Comparison of ENCODE assay signal across 1 cellular context in genomic region chr16:17590711-17591654, GRCh38.
TF ChIP-seq lines count a peak whose summit lies in the region.

No MANE protein-coding gene starts in this region.

TF ChIP-seq in K562, 482 proteins besides CTCF, POLR2A, EP300 and RAD21 (continued from another document and continues in another):
- TF ChIP-seq SFPQ (IDR thresholded peaks at IDR 0.05; ENCODE audit: low read depth, low read length) (no peak), SLC30A9 (CRISPR knock-in tag; IDR thresholded peaks at IDR 0.05) (no peak), ZKSCAN3 (CRISPR knock-in tag; IDR thresholded peaks at IDR 0.05) (peak; percentile 60; the same call in 1 of the 2 replicates), TCF15 (CRISPR knock-in tag; IDR thresholded peaks at IDR 0.05) (no peak; the same call in 1 of the 2 replicates), IFI16 (CRISPR knock-in tag; IDR thresholded peaks at IDR 0.05) (no peak), SP1 (CRISPR knock-in tag; IDR thresholded peaks at IDR 0.05) (no peak), SRF (CRISPR knock-in tag; IDR thresholded peaks at IDR 0.05) (no peak; a peak in 1 of 4 replicates), CREB3L1 (IDR thresholded peaks at IDR 0.05; ENCODE audit: borderline replicate concordance, low read depth) (no peak), ETV6 (IDR thresholded peaks at IDR 0.05; ENCODE audit: borderline replicate concordance in 1 of 2, low read depth in 2 of 2, low read length in 1 of 2) (no peak), ETV6 (CRISPR knock-in tag; IDR thresholded peaks at IDR 0.05; ENCODE audit: borderline replicate concordance) (no peak), TBP (optimal IDR thresholded peaks at IDR 0.05; ENCODE audit: low read depth, low read length) (no peak), THRB (CRISPR knock-in tag; conservative IDR thresholded peaks at IDR 0.05) (peak; percentile 86; the same call in 1 of the 2 replicates), ATF7 (IDR thresholded peaks at IDR 0.05) (peak; percentile 60; the same call in 1 of the 2 replicates), HDAC2 (IDR thresholded peaks at IDR 0.05) (no peak), ID3 (CRISPR knock-in tag; IDR thresholded peaks at IDR 0.05) (peak; percentile 76; the same call in 1 of the 2 replicates), ID3 (tag; IDR thresholded peaks at IDR 0.05) (0 out of 2 replicates have a peak, but pooled peaks have one; percentile 33), ZSCAN32 (CRISPR knock-in tag; IDR thresholded peaks at IDR 0.05) (peak; percentile 74), SIRT6 (IDR thresholded peaks at IDR 0.05; ENCODE audit: low read depth, low read length) (no peak), FOS (IDR thresholded peaks at IDR 0.05; ENCODE audit: extremely low read depth, insufficient read length) (no peak), ZNF143 (CRISPR knock-in tag; IDR thresholded peaks at IDR 0.05) (no peak), ATF1 (CRISPR knock-in tag; IDR thresholded peaks at IDR 0.05) (no peak), ATF1 (tag; IDR thresholded peaks at IDR 0.05) (peak; percentile 87), ZNF134 (CRISPR knock-in tag; conservative IDR thresholded peaks at IDR 0.05) (peak; percentile 86), HMGN3 (IDR thresholded peaks at IDR 0.05; ENCODE audit: borderline replicate concordance, extremely low read depth, insufficient read length, low read depth, low read length) (no peak), ZNF507 (tag; conservative IDR thresholded peaks at IDR 0.05) (no peak), ZSCAN29 (IDR thresholded peaks at IDR 0.05) (no peak), ZNF3 (CRISPR knock-in tag; IDR thresholded peaks at IDR 0.05) (0 out of 2 replicates have a peak, but pooled peaks have one; percentile 24), CTBP1 (IDR thresholded peaks at IDR 0.05; ENCODE audit: borderline replicate concordance) (0 out of 2 replicates have a peak, but pooled peaks have one; percentile 44), ARID2 (IDR thresholded peaks at IDR 0.05) (no peak), DPF2 (IDR thresholded peaks at IDR 0.05) (no peak), POU5F1 (IDR thresholded peaks at IDR 0.05; ENCODE audit: borderline replicate concordance, low read depth, low read length, partially characterized antibody) (no peak), SREBF2 (CRISPR knock-in tag; IDR thresholded peaks at IDR 0.05) (no peak), RFX5 (IDR thresholded peaks at IDR 0.05; ENCODE audit: low read depth, low read length) (no peak), MAZ (CRISPR knock-in tag; conservative IDR thresholded peaks at IDR 0.05 in 1 of 2, IDR thresholded peaks at IDR 0.05 in 1 of 2) (peak in 1 of 2 experiments; percentile 94; a peak in 2 of 4 replicates), TBL1XR1 (IDR thresholded peaks at IDR 0.05; ENCODE audit: low read length in 2 of 2) (no peak), HNRNPH1 (optimal IDR thresholded peaks at IDR 0.05; ENCODE audit: low read depth, low read length) (no peak)
- TF ChIP-seq, protein P1, sequence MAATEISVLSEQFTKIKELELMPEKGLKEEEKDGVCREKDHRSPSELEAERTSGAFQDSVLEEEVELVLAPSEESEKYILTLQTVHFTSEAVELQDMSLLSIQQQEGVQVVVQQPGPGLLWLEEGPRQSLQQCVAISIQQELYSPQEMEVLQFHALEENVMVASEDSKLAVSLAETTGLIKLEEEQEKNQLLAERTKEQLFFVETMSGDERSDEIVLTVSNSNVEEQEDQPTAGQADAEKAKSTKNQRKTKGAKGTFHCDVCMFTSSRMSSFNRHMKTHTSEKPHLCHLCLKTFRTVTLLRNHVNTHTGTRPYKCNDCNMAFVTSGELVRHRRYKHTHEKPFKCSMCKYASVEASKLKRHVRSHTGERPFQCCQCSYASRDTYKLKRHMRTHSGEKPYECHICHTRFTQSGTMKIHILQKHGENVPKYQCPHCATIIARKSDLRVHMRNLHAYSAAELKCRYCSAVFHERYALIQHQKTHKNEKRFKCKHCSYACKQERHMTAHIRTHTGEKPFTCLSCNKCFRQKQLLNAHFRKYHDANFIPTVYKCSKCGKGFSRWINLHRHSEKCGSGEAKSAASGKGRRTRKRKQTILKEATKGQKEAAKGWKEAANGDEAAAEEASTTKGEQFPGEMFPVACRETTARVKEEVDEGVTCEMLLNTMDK (IDR thresholded peaks at IDR 0.05; ENCODE audit: borderline replicate concordance, insufficient read depth, low read depth, low read length, poor library complexity, severe bottlenecking), result no peak
- TF ChIP-seq, protein P2, sequence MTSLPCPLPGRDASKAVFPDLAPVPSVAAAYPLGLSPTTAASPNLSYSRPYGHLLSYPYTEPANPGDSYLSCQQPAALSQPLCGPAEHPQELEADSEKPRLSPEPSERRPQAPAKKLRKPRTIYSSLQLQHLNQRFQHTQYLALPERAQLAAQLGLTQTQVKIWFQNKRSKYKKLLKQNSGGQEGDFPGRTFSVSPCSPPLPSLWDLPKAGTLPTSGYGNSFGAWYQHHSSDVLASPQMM (CRISPR knock-in tag; IDR thresholded peaks at IDR 0.05), result no peak
- TF ChIP-seq, protein P3, sequence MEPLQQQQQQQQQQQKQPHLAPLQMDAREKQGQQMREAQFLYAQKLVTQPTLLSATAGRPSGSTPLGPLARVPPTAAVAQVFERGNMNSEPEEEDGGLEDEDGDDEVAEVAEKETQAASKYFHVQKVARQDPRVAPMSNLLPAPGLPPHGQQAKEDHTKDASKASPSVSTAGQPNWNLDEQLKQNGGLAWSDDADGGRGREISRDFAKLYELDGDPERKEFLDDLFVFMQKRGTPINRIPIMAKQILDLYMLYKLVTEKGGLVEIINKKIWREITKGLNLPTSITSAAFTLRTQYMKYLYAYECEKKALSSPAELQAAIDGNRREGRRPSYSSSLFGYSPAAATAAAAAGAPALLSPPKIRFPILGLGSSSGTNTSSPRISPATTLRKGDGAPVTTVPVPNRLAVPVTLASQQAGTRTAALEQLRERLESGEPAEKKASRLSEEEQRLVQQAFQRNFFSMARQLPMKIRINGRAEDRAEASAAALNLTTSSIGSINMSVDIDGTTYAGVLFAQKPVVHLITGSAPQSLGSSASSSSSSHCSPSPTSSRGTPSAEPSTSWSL (CRISPR knock-in tag; IDR thresholded peaks at IDR 0.05; ENCODE audit: borderline replicate concordance), result 0 out of 2 replicates have a peak, but pooled peaks have one; percentile 78
- TF ChIP-seq, protein P4, sequence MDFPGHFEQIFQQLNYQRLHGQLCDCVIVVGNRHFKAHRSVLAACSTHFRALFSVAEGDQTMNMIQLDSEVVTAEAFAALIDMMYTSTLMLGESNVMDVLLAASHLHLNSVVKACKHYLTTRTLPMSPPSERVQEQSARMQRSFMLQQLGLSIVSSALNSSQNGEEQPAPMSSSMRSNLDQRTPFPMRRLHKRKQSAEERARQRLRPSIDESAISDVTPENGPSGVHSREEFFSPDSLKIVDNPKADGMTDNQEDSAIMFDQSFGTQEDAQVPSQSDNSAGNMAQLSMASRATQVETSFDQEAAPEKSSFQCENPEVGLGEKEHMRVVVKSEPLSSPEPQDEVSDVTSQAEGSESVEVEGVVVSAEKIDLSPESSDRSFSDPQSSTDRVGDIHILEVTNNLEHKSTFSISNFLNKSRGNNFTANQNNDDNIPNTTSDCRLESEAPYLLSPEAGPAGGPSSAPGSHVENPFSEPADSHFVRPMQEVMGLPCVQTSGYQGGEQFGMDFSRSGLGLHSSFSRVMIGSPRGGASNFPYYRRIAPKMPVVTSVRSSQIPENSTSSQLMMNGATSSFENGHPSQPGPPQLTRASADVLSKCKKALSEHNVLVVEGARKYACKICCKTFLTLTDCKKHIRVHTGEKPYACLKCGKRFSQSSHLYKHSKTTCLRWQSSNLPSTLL (IDR thresholded peaks at IDR 0.05), result no peak
- TF ChIP-seq, protein P5, sequence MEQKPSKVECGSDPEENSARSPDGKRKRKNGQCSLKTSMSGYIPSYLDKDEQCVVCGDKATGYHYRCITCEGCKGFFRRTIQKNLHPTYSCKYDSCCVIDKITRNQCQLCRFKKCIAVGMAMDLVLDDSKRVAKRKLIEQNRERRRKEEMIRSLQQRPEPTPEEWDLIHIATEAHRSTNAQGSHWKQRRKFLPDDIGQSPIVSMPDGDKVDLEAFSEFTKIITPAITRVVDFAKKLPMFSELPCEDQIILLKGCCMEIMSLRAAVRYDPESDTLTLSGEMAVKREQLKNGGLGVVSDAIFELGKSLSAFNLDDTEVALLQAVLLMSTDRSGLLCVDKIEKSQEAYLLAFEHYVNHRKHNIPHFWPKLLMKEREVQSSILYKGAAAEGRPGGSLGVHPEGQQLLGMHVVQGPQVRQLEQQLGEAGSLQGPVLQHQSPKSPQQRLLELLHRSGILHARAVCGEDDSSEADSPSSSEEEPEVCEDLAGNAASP (IDR thresholded peaks at IDR 0.05), result no peak
- TF ChIP-seq, protein P6, sequence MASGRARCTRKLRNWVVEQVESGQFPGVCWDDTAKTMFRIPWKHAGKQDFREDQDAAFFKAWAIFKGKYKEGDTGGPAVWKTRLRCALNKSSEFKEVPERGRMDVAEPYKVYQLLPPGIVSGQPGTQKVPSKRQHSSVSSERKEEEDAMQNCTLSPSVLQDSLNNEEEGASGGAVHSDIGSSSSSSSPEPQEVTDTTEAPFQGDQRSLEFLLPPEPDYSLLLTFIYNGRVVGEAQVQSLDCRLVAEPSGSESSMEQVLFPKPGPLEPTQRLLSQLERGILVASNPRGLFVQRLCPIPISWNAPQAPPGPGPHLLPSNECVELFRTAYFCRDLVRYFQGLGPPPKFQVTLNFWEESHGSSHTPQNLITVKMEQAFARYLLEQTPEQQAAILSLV (tag; IDR thresholded peaks at IDR 0.05), result peak; percentile 78
- TF ChIP-seq, protein P7, sequence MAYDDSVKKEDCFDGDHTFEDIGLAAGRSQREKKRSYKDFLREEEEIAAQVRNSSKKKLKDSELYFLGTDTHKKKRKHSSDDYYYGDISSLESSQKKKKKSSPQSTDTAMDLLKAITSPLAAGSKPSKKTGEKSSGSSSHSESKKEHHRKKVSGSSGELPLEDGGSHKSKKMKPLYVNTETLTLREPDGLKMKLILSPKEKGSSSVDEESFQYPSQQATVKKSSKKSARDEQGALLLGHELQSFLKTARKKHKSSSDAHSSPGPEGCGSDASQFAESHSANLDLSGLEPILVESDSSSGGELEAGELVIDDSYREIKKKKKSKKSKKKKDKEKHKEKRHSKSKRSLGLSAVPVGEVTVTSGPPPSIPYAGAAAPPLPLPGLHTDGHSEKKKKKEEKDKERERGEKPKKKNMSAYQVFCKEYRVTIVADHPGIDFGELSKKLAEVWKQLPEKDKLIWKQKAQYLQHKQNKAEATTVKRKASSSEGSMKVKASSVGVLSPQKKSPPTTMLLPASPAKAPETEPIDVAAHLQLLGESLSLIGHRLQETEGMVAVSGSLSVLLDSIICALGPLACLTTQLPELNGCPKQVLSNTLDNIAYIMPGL (CRISPR knock-in tag; IDR thresholded peaks at IDR 0.05), result no peak
- TF ChIP-seq, protein P8, sequence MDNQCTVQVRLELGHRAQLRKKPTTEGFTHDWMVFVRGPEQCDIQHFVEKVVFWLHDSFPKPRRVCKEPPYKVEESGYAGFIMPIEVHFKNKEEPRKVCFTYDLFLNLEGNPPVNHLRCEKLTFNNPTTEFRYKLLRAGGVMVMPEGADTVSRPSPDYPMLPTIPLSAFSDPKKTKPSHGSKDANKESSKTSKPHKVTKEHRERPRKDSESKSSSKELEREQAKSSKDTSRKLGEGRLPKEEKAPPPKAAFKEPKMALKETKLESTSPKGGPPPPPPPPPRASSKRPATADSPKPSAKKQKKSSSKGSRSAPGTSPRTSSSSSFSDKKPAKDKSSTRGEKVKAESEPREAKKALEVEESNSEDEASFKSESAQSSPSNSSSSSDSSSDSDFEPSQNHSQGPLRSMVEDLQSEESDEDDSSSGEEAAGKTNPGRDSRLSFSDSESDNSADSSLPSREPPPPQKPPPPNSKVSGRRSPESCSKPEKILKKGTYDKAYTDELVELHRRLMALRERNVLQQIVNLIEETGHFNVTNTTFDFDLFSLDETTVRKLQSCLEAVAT (IDR thresholded peaks at IDR 0.05), result no peak
